ENCODE assay signal across 26 cellular contexts in the genomic region with DNA sequence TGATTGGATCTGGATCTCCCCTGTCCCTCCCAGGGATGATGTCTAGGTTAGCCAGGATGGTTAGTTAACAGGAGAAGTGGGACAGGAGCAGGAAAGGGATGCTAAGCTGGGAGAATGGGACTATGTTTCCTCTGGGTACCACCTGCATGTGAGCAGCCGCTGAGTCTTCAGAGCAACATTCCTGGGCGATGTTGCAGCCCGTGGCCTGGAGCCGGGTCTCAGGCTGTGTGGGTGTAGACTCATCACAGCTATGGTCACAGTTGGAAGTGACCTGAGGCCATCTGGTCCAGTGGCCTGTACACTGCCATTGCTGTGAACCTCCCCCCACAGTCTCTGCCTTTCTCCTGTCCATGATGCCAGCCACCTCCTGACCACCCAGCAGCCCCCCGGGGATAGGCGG.
"Had no signal": no experiment of that assay in that cellular context is flagged by ENCODE, and none has a peak within 500 bp of the region (broad histone marks: within the 10 kb centered on the region; RNA-seq: fewer than 3 reads in every experiment).

No MANE protein-coding gene starts in this region.

- H3K27me3 Mint-ChIP-seq: central memory CD8-positive, alpha-beta T cell; memory B cell had no signal

- H3K4me3 ChIP-seq: coronary artery, ovary, psoas muscle, testis, upper lobe of left lung had no signal

- H3K27ac ChIP-seq: brain microvascular endothelial cell, coronary artery, ovary, psoas muscle, testis, upper lobe of left lung, VCaP had no signal

- DNase-seq: activated CD4-positive, alpha-beta T cell treated with anti-CD3 and anti-CD28 coated beads, Interleukin-2, amount 50 U/mL, for 1 hour; activated CD4-positive, CD25-positive, alpha-beta regulatory T cell treated with anti-CD3 and anti-CD28 coated beads, Interleukin-2, amount 50 U/mL, for 72 hours; activated CD8-positive, alpha-beta memory T cell treated with anti-CD3 and anti-CD28 coated beads, Interleukin-2, amount 50 U/mL, for 4 hours; activated naive CD4-positive, alpha-beta T cell treated with anti-CD3 and anti-CD28 coated beads, Interleukin-2, amount 10 ng/mL, durations not matched to agents 7 days and 5 days; activated naive CD8-positive, alpha-beta T cell treated with anti-CD3 and anti-CD28 coated beads, Interleukin-2, amount 50 U/mL, for 24 hours; activated T-cell treated with anti-CD3 and anti-CD28 coated beads, Interleukin-2, amount 50 U/mL, for 4 hours; aorta; brain microvascular endothelial cell; erythroblast; head of caudate nucleus; kidney glomerular epithelial cell; left ventricle myocardium superior; naive thymus-derived CD8-positive, alpha-beta T cell; ovary; psoas muscle; right cardiac atrium; small intestine; stimulated activated CD4-positive, alpha-beta T cell treated with anti-CD3 and anti-CD28 coated beads, Interleukin-15, amount 100 ng/mL, for 24 hours; stimulated activated CD4-positive, alpha-beta T cell treated with anti-CD3 and anti-CD28 coated beads, Interleukin-2, amount 100 ng/mL, for 48 hours; T-helper 1 cell; testis had no signal

- H3K36me3 ChIP-seq: brain microvascular endothelial cell, ovary, upper lobe of left lung had no signal

- H3K4me1 ChIP-seq: psoas muscle, testis, upper lobe of left lung had no signal

- H3K4me3 Mint-ChIP-seq: activated naive CD4-positive, alpha-beta T cell treated with anti-CD3 and anti-CD28 coated beads, Interleukin-2, amount 10 ng/mL, durations not matched to agents 7 days and 5 days; activated naive CD8-positive, alpha-beta T cell treated with anti-CD3 and anti-CD28 coated beads, Interleukin-2, amount 50 U/mL, for 24 hours; activated T-cell treated with anti-CD3 and anti-CD28 coated beads, Interleukin-2, amount 50 U/mL, for 4 hours; central memory CD8-positive, alpha-beta T cell; memory B cell; naive thymus-derived CD8-positive, alpha-beta T cell had no signal

- H3K27me3 ChIP-seq: brain microvascular endothelial cell, ovary, testis, upper lobe of left lung had no signal

- H3K9me3 ChIP-seq: ovary, testis had no signal

- H3K36me3 Mint-ChIP-seq: memory B cell had no signal

- H3K27ac Mint-ChIP-seq: activated naive CD4-positive, alpha-beta T cell treated with anti-CD3 and anti-CD28 coated beads, Interleukin-2, amount 10 ng/mL, durations not matched to agents 7 days and 5 days; activated naive CD8-positive, alpha-beta T cell treated with anti-CD3 and anti-CD28 coated beads, Interleukin-2, amount 50 U/mL, for 24 hours; memory B cell; naive thymus-derived CD8-positive, alpha-beta T cell had no signal
